In the genomic region with DNA sequence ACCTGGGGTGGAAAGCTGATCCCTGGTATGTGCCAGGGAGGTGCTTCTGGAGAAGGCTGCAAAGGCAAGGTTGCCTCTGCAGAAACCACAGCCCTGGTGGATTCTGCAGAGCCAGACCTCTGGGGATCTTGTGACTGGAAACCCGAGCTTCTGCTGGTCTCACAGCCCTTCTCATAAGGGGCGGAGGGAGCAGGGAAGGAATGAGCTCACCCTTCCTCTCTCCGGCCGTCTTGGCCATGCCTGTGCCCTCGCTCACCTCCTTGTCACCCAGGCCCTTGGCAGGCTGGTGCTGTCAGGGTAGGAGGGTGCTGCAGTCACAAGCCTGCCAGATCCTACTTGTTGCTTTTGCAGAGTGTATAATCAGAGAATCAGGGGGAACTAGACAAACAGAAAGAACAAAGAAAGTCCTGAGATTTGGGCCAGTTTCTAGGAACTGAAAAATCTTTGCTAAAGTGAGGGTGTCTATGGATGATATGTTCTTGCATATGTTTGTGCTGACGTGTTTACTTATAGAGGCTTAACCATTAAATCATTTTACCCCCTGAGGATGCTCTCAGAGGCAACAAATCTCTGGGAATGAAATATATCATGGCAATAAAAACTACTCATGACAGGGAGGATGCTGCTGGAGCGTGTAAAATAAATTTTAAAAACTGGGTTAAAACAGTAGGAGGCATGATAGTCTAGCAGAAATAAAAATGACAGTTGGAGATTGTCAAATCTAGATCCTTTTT, we compare ENCODE assay signal across 10 cellular contexts.
DNase-seq lines count a peak whose midpoint lies in the region; ATAC-seq and TF ChIP-seq lines count a peak whose summit lies in the region.
"Had no signal": no experiment of that assay in that cellular context is flagged by ENCODE, and none has a peak within 500 bp of the region (broad histone marks: within the 10 kb centered on the region; RNA-seq: fewer than 3 reads in every experiment).

No MANE protein-coding gene starts in this region.

- H3K4me1 Mint-ChIP-seq in osteocyte (ENCODE audit: unreplicated experiment): peaks cover 16% of the 10 kb centered on the region
- no peaks in the 10 kb centered on the region for H3K4me1 Mint-ChIP-seq in CD4-positive, alpha-beta T cell (ENCODE audit: low read depth)

- no peaks in the 10 kb centered on the region for H3K27me3 ChIP-seq in CD4-positive, alpha-beta T cell (ENCODE audit: control insufficient read depth, insufficient read depth, low read length)

- H3K9me3 ChIP-seq in CD4-positive, alpha-beta T cell (ENCODE audit: control insufficient read depth, low read length): no peaks in the 10 kb centered on the region

- ATAC-seq in HG02970 (IDR thresholded peaks at IDR 0.05; ENCODE audit: low FRiP score, unreplicated experiment): no peak
- no peak for ATAC-seq in CD4-positive, alpha-beta T cell (ENCODE audit: poor library complexity)

- H3K36me3 Mint-ChIP-seq in osteocyte (ENCODE audit: unreplicated experiment): no peaks in the 10 kb centered on the region
- no peaks in the 10 kb centered on the region for H3K36me3 Mint-ChIP-seq in CD4-positive, alpha-beta T cell (ENCODE audit: low read depth)

- POLR2A ChIA-PET in CD4-positive, alpha-beta T cell (lab: Charles Lee): no interaction called here

- DNase-seq in DMS79 treated with DMSO at 0.1 percent for 48 hours (lab: John Stamatoyannopoulos, UW) (peak; percentile 54), NCI-H69 (lab: John Stamatoyannopoulos, UW) (peak; percentile 87), fibroblast of gingiva (ENCODE audit: low read depth) (peak; percentile 45), osteocyte (ENCODE audit: extremely low spot score, unreplicated experiment) (no peak), CD1c-positive myeloid dendritic cell (ENCODE audit: extremely low spot score) (no peak)
- no peak for DNase-seq in central memory CD4-positive, alpha-beta T cell
- DNase-seq in CD4-positive, alpha-beta T cell: no peak
- DNase-seq: amygdala had no signal

- peaks cover 6% of the 10 kb centered on the region for H3K9me3 Mint-ChIP-seq in osteocyte (ENCODE audit: unreplicated experiment)
- no peaks in the 10 kb centered on the region for H3K9me3 Mint-ChIP-seq in CD4-positive, alpha-beta T cell

- no peaks in the 10 kb centered on the region for H3K27me3 Mint-ChIP-seq in osteocyte (ENCODE audit: unreplicated experiment)
- no peaks in the 10 kb centered on the region for H3K27me3 Mint-ChIP-seq in CD4-positive, alpha-beta T cell

- no peak for TF ChIP-seq CTCF in osteocyte (IDR thresholded peaks at IDR 0.05)
- TF ChIP-seq CTCF in CD4-positive, alpha-beta T cell (IDR thresholded peaks at IDR 0.05): no peak

- CTCF ChIA-PET in CD4-positive, alpha-beta T cell (lab: Charles Lee): no interaction called here

- H3K4me3 Mint-ChIP-seq in osteocyte (ENCODE audit: unreplicated experiment): peak overlapping the region; percentile 46
- H3K4me3 Mint-ChIP-seq in CD4-positive, alpha-beta T cell: no peak overlapping the region
- H3K4me3 Mint-ChIP-seq: T-helper 1 cell treated with Interleukin-12 subunit alpha and Interleukin-12 subunit beta and Interleukin-4 antibody, amounts not matched to agents 30 μg/mL and 1 μg/mL, for 36 hours had no signal

- intact Hi-C loops in CD4-positive, alpha-beta T cell (cut with DNase I, micrococcal nuclease): no loop called here

- peak overlapping the region; percentile 76 for H3K27ac Mint-ChIP-seq in osteocyte (ENCODE audit: unreplicated experiment)
- no peak overlapping the region for H3K27ac Mint-ChIP-seq in CD4-positive, alpha-beta T cell
- H3K27ac Mint-ChIP-seq: T-helper 1 cell treated with Interleukin-12 subunit alpha and Interleukin-12 subunit beta and Interleukin-4 antibody, amounts not matched to agents 30 μg/mL and 1 μg/mL, for 36 hours had no signal

- H3K27ac ChIP-seq in CD4-positive, alpha-beta T cell (ENCODE audit: low read depth, low read length): no peak overlapping the region

Comparison
In these comparisons a context has a peak if more than half of its experiments do, and no peak if none do; other contexts are left out.
1. DNase-seq: peak in DMS79 treated with DMSO at 0.1 percent for 48 hours (single experiment), NCI-H69 (single experiment) and fibroblast of gingiva (single experiment); none in osteocyte (single experiment), central memory CD4-positive, alpha-beta T cell (single experiment), CD4-positive, alpha-beta T cell (0 of 10) and CD1c-positive myeloid dendritic cell (single experiment).